In genomic region chr12:57887631-57888406, GRCh38 we compare ENCODE assay signal across 8 cellular contexts. TPM values are rescaled to one million over a fixed set of nuclear protein-coding genes. Genes with fewer than 3 reads are reported as not detected.
DNase-seq lines count a peak whose midpoint lies in the region; ATAC-seq, FAIRE-seq and TF ChIP-seq lines count a peak whose summit lies in the region.

No MANE protein-coding gene starts in this region.

- intact Hi-C loops in dendritic cell treated with granulocyte-macrophage colony-stimulating factor and Interleukin-4, amounts not matched to agents 40 ng/mL and 50 ng/mL, for 4 days (cut with micrococcal nuclease) = no loop called here

- H3K4me1 ChIP-seq in BLaER1 = peaks cover 16% of the 10 kb centered on the region

- H3K4me3 ChIP-seq in BLaER1 = no peak overlapping the region

- no peaks in the 10 kb centered on the region for H3K9me3 Mint-ChIP-seq in dendritic cell treated with granulocyte-macrophage colony-stimulating factor and Interleukin-4, amounts not matched to agents 40 ng/mL and 50 ng/mL, for 4 days
- H3K9me3 Mint-ChIP-seq in neural crest cell = peaks cover 2% of the 10 kb centered on the region

- peaks cover 33% of the 10 kb centered on the region for H3K4me1 Mint-ChIP-seq in dendritic cell treated with granulocyte-macrophage colony-stimulating factor and Interleukin-4, amounts not matched to agents 40 ng/mL and 50 ng/mL, for 4 days (ENCODE audit: low read depth)
- peaks cover 22% of the 10 kb centered on the region for H3K4me1 Mint-ChIP-seq in neural crest cell

- H3K9ac ChIP-seq in BLaER1 = no peak overlapping the region

- H3K4me2 ChIP-seq in BLaER1 = 0 out of 2 replicates have a peak overlapping the region, but pooled peaks have one; percentile 12

- ATAC-seq in GM18505 (IDR thresholded peaks at IDR 0.05; ENCODE audit: unreplicated experiment) (no peak), GM21576 (IDR thresholded peaks at IDR 0.05; ENCODE audit: unreplicated experiment) (no peak), HG02973 (IDR thresholded peaks at IDR 0.05; ENCODE audit: unreplicated experiment) (no peak)

- no peak for TF ChIP-seq CTCF in neural crest cell (conservative IDR thresholded peaks at IDR 0.05)

- peaks cover 12% of the 10 kb centered on the region for H3K27me3 Mint-ChIP-seq in dendritic cell treated with granulocyte-macrophage colony-stimulating factor and Interleukin-4, amounts not matched to agents 40 ng/mL and 50 ng/mL, for 4 days
- peaks cover 2% of the 10 kb centered on the region for H3K27me3 Mint-ChIP-seq in neural crest cell (ENCODE audit: low read depth)

- peak overlapping the region; percentile 43 for H3K27ac Mint-ChIP-seq in dendritic cell treated with granulocyte-macrophage colony-stimulating factor and Interleukin-4, amounts not matched to agents 40 ng/mL and 50 ng/mL, for 4 days
- H3K27ac Mint-ChIP-seq in neural crest cell (ENCODE audit: unreplicated experiment) = no peak overlapping the region

- H3K27ac ChIP-seq in BLaER1 = no peak overlapping the region

- H3K36me3 ChIP-seq in BLaER1 = no peaks in the 10 kb centered on the region

- DNase-seq in LHCN-M2 (ENCODE audit: low read depth) (peak; percentile 39), neural crest cell (ENCODE audit: low read depth, low spot score) (no peak), HTR-8/SVneo (ENCODE audit: insufficient read length, low spot score) (no peak)

- H3K27me3 ChIP-seq in BLaER1 = no peaks in the 10 kb centered on the region

- no peak for TF ChIP-seq POLR2A in GM18505 (IDR thresholded peaks at IDR 0.05; ENCODE audit: borderline replicate concordance, extremely low read depth, insufficient read depth, insufficient read length)

- no peaks in the 10 kb centered on the region for H3K36me3 Mint-ChIP-seq in dendritic cell treated with granulocyte-macrophage colony-stimulating factor and Interleukin-4, amounts not matched to agents 40 ng/mL and 50 ng/mL, for 4 days (ENCODE audit: low read depth)
- peaks cover 2% of the 10 kb centered on the region for H3K36me3 Mint-ChIP-seq in neural crest cell (ENCODE audit: low read depth)

- no peaks in the 10 kb centered on the region for H4K20me1 ChIP-seq in BLaER1

- FAIRE-seq in HTR-8/SVneo (lab: Jason Lieb, UNC) = no peak

- H3K4me3 Mint-ChIP-seq in dendritic cell treated with granulocyte-macrophage colony-stimulating factor and Interleukin-4, amounts not matched to agents 40 ng/mL and 50 ng/mL, for 4 days = no peak overlapping the region
- peak overlapping the region; percentile 9 for H3K4me3 Mint-ChIP-seq in neural crest cell

- H3K9me3 ChIP-seq in BLaER1 = peaks cover 11% of the 10 kb centered on the region

RNA-seq across cellular contexts. Expression of gene CTDSP2, which starts 41.3 kb away (rescaled TPM):
- total RNA-seq in LHCN-M2 (2014; rRNA removed) (24.3 and 31.9 TPM in 2 replicates), neural crest cell (83.2 and 83.4 TPM in 2 replicates)
- polyA plus RNA-seq in LHCN-M2 (2012) = 47.8 TPM

RNA-seq across cellular contexts. Expression of gene ATP23, which starts 53.5 kb away (rescaled TPM):
- 6.8 and 13.9 TPM in 2 replicates for total RNA-seq in LHCN-M2 (2014; rRNA removed)
- 5.6 TPM for polyA plus RNA-seq in LHCN-M2 (2012)
- total RNA-seq in neural crest cell = 7.7 and 8.0 TPM in 2 replicates
